1 cellular context compared by ENCODE assay signal in genomic region chr2:85561280-85562212, GRCh38.
TF ChIP-seq lines count a peak whose summit lies in the region.

GGCX (minus strand) TSS chr2:85561493; CDS start chr2:85561428, 65 bp downstream.

TF ChIP-seq in HepG2, 621 proteins besides CTCF, POLR2A, EP300 and RAD21 (continued from another document and continues in another):
- TF ChIP-seq PAXIP1 (CRISPR knock-in tag; conservative IDR thresholded peaks at IDR 0.05) (peak; percentile 75), STAG1 (CRISPR knock-in tag; IDR thresholded peaks at IDR 0.05) (peak; percentile 24; the same call in 1 of the 2 replicates), SMARCE1 (IDR thresholded peaks at IDR 0.05; ENCODE audit: borderline replicate concordance) (no peak), TBP (CRISPR knock-in tag; IDR thresholded peaks at IDR 0.05) (no peak), TCF7L2 (IDR thresholded peaks at IDR 0.05; ENCODE audit: low read depth, low read length) (no peak), ZNF512 (CRISPR knock-in tag; IDR thresholded peaks at IDR 0.05) (peak; percentile 72; the same call in 1 of the 2 replicates), ELF1 (CRISPR knock-in tag; IDR thresholded peaks at IDR 0.05) (peak; percentile 75), THYN1 (CRISPR knock-in tag; IDR thresholded peaks at IDR 0.05; ENCODE audit: borderline replicate concordance, low read depth) (no peak), TCF7 (IDR thresholded peaks at IDR 0.05; ENCODE audit: low read depth) (no peak), REL (CRISPR knock-in tag; conservative IDR thresholded peaks at IDR 0.05) (0 out of 2 replicates have a peak, but pooled peaks have one; percentile 53), REST (IDR thresholded peaks at IDR 0.05; ENCODE audit: borderline replicate concordance in 1 of 2, low read depth in 1 of 2, low read length in 2 of 2) (peak in 1 of 2 experiments; percentile 64; a peak in 1 of 4 replicates), ADNP (CRISPR knock-in tag; IDR thresholded peaks at IDR 0.05) (no peak), HMGXB4 (CRISPR knock-in tag; IDR thresholded peaks at IDR 0.05; ENCODE audit: borderline replicate concordance in 1 of 2, low read depth in 1 of 2) (peak; percentile 75 to 93), TEAD2 (CRISPR knock-in tag; IDR thresholded peaks at IDR 0.05) (no peak), ZNF280D (CRISPR knock-in tag; IDR thresholded peaks at IDR 0.05) (peak; percentile 80; the same call in 1 of the 2 replicates), ZBED4 (CRISPR knock-in tag; IDR thresholded peaks at IDR 0.05; ENCODE audit: borderline replicate concordance) (peak; percentile 46; the same call in 1 of the 2 replicates), ZNF256 (CRISPR knock-in tag; conservative IDR thresholded peaks at IDR 0.05) (no peak), FIP1L1 (IDR thresholded peaks at IDR 0.05; ENCODE audit: borderline replicate concordance, insufficient read depth, low read depth, low read length) (no peak), ZNF768 (CRISPR knock-in tag; IDR thresholded peaks at IDR 0.05) (peak; percentile 52), SPEN (CRISPR knock-in tag; IDR thresholded peaks at IDR 0.05; ENCODE audit: low read depth) (peak; percentile 97), PATZ1 (CRISPR knock-in tag; IDR thresholded peaks at IDR 0.05) (peak; percentile 49; the same call in 1 of the 2 replicates), YEATS4 (CRISPR knock-in tag; IDR thresholded peaks at IDR 0.05; ENCODE audit: borderline replicate concordance) (peak; percentile 74; the same call in 1 of the 2 replicates), ZBTB37 (CRISPR knock-in tag; IDR thresholded peaks at IDR 0.05) (peak; percentile 86; the same call in 1 of the 2 replicates), TBL1XR1 (IDR thresholded peaks at IDR 0.05; ENCODE audit: borderline replicate concordance, low read length, partially characterized antibody) (no peak), SALL2 (CRISPR knock-in tag; IDR thresholded peaks at IDR 0.05) (peak; percentile 78), POLR2AphosphoS5 (IDR thresholded peaks at IDR 0.05; ENCODE audit: low read depth, low read length) (peak; percentile 99), KDM2A (CRISPR knock-in tag; IDR thresholded peaks at IDR 0.05; ENCODE audit: borderline replicate concordance, low read depth) (peak; percentile 91; the same call in 1 of the 2 replicates), SUZ12 (IDR thresholded peaks at IDR 0.05; ENCODE audit: low read depth, low read length) (no peak), ZGPAT (CRISPR knock-in tag; IDR thresholded peaks at IDR 0.05) (peak; percentile 88), SNAPC5 (CRISPR knock-in tag; IDR thresholded peaks at IDR 0.05; ENCODE audit: borderline replicate concordance) (peak; percentile 79; the same call in 1 of the 2 replicates)
